In genomic region chr19:42217522-42218442, GRCh38 we compare ENCODE assay signal across 8 cellular contexts. TPM values are rescaled to one million over a fixed set of nuclear protein-coding genes. Genes with fewer than 3 reads are reported as not detected.
DNase-seq lines count a peak whose midpoint lies in the region; ATAC-seq and TF ChIP-seq lines count a peak whose summit lies in the region.

DEDD2 (minus strand) TSS chr19:42217677; CDS start chr19:42217007, 670 bp downstream.

- no peaks in the 10 kb centered on the region for H3K27me3 Mint-ChIP-seq in naive B cell
- H3K27me3 Mint-ChIP-seq in stimulated activated memory B cell treated with anti-CD40 and anti-IgM and Interleukin-4, amounts not matched to agents 10 μg/mL and 1 μg/mL and 100 μg/mL, for 72 hours = no peaks in the 10 kb centered on the region

- no peaks in the 10 kb centered on the region for H3K9me2 ChIP-seq in Karpas-422 (replicated peaks; ENCODE audit: insufficient read depth, low read length)

- H3K36me3 ChIP-seq in Karpas-422 (ENCODE audit: insufficient read depth, low read length) (no peaks in the 10 kb centered on the region; the same call in 1 of the 2 replicates), esophagus squamous epithelium (peaks cover 0 to 30% (median 7%) of the 10 kb centered on the region in 3 donors)

- peaks cover 64 to 77% (median 67%) of the 10 kb centered on the region in 3 donors for H3K4me1 Mint-ChIP-seq in naive B cell
- H3K4me1 Mint-ChIP-seq in stimulated activated memory B cell treated with anti-CD40 and anti-IgM and Interleukin-4, amounts not matched to agents 10 μg/mL and 1 μg/mL and 100 μg/mL, for 72 hours = peaks cover 60% of the 10 kb centered on the region

- H3K27ac ChIP-seq in Karpas-422 (ENCODE audit: low read length) (peak within 1 kb of the TSS; percentile 59), esophagus squamous epithelium (peak within 1 kb of the TSS; percentile 89 to 99 (median 96))

- peaks cover 8% of the 10 kb centered on the region; the same call in 1 of the 2 replicates for H4K20me1 ChIP-seq in Karpas-422 (ENCODE audit: insufficient read depth, low read depth, low read length)

- WGBS in esophagus squamous epithelium, 2 donors = 16 to 20% methylated on average over 44 to 45 of the region's 56 CpGs

- peak in 1 of 6 experiments; percentile 61 for TF ChIP-seq CTCF in esophagus squamous epithelium (IDR thresholded peaks at IDR 0.05)

- peak within 1 kb of the TSS; percentile 99 to 100 (median 99) for H3K27ac Mint-ChIP-seq in naive B cell
- H3K27ac Mint-ChIP-seq in stimulated activated memory B cell treated with anti-CD40 and anti-IgM and Interleukin-4, amounts not matched to agents 10 μg/mL and 1 μg/mL and 100 μg/mL, for 72 hours = peak within 1 kb of the TSS; percentile 91

- peak within 1 kb of the TSS; percentile 71 for H3K4me2 ChIP-seq in Karpas-422 (ENCODE audit: low read depth, low read length, poor library complexity, severe bottlenecking)

- H3K79me2 ChIP-seq in Karpas-422 (ENCODE audit: low read length) = peaks cover 80% of the 10 kb centered on the region

- H3K4me1 ChIP-seq in Karpas-422 (ENCODE audit: low read length) (peaks cover 36% of the 10 kb centered on the region), esophagus squamous epithelium (peaks cover 26 to 77% (median 46%) of the 10 kb centered on the region in 3 donors)

- peak; percentile 63 for ATAC-seq in GM21825 (IDR thresholded peaks at IDR 0.05; ENCODE audit: unreplicated experiment)
- peak; percentile 74 to 75 for ATAC-seq in naive B cell (ENCODE audit: low read depth in 2 of 2)
- ATAC-seq in stimulated activated memory B cell treated with anti-CD40 and anti-IgM and Interleukin-4, amounts not matched to agents 10 μg/mL and 1 μg/mL and 100 μg/mL, for 72 hours = peak; percentile 92

- peak within 1 kb of the TSS; percentile 87 to 99 (median 96) for H3K4me3 Mint-ChIP-seq in naive B cell
- H3K4me3 Mint-ChIP-seq in stimulated activated memory B cell treated with anti-CD40 and anti-IgM and Interleukin-4, amounts not matched to agents 10 μg/mL and 1 μg/mL and 100 μg/mL, for 72 hours = peak within 1 kb of the TSS; percentile 80

- intact Hi-C loops in esophagus squamous epithelium (cut with DNase I) = no loop called here

- peak within 1 kb of the TSS; percentile 73 for H2AFZ ChIP-seq in Karpas-422 (ENCODE audit: low read length)

- no peaks in the 10 kb centered on the region for H3K27me3 ChIP-seq in Karpas-422 (ENCODE audit: low read length)
- H3K27me3 ChIP-seq in esophagus squamous epithelium = no peaks in the 10 kb centered on the region

- H3K9ac ChIP-seq in Karpas-422 (ENCODE audit: low read length) = peak within 1 kb of the TSS; percentile 91

- peaks cover 6 to 16% of the 10 kb centered on the region in 2 donors for H3K36me3 Mint-ChIP-seq in naive B cell
- H3K36me3 Mint-ChIP-seq in stimulated activated memory B cell treated with anti-CD40 and anti-IgM and Interleukin-4, amounts not matched to agents 10 μg/mL and 1 μg/mL and 100 μg/mL, for 72 hours = peaks cover 17% of the 10 kb centered on the region

- peak within 1 kb of the TSS; percentile 90 for H3K4me3 ChIP-seq in Karpas-422 (ENCODE audit: low read length)
- H3K4me3 ChIP-seq in esophagus squamous epithelium = peak within 1 kb of the TSS; percentile 64 to 93 (median 88)

- no peaks in the 10 kb centered on the region for H3K9me3 Mint-ChIP-seq in naive B cell
- no peaks in the 10 kb centered on the region for H3K9me3 Mint-ChIP-seq in stimulated activated memory B cell treated with anti-CD40 and anti-IgM and Interleukin-4, amounts not matched to agents 10 μg/mL and 1 μg/mL and 100 μg/mL, for 72 hours

- DNase-seq in DMS53 treated with DMSO at 0.1 percent for 48 hours (lab: John Stamatoyannopoulos, UW; ENCODE audit: unreplicated experiment) (peak; percentile 96), Karpas-422 (peak; percentile 99), RKO (ENCODE audit: low spot score) (peak; percentile 99), activated T-helper 1 cell treated with Interleukin-2 at 50 U/mL for 16 hours (ENCODE audit: low read depth) (peak; percentile 100), esophagus squamous epithelium (lab: John Stamatoyannopoulos, UW) (peak; percentile 83), naive B cell (peak; percentile 100)

- no peaks in the 10 kb centered on the region for H3K9me3 ChIP-seq in Karpas-422 (ENCODE audit: low read length)
- no peaks in the 10 kb centered on the region for H3K9me3 ChIP-seq in esophagus squamous epithelium

- TF ChIP-seq POLR2A in esophagus squamous epithelium (IDR thresholded peaks at IDR 0.05) = peak in 3 of 4 donors; percentile 77 to 96 (median 94)

RNA-seq across cellular contexts. Expression of gene DEDD2, which starts in this region (rescaled TPM):
- total RNA-seq in Karpas-422 (2014; rRNA removed; shearing (Covaris generic); ENCODE audit: low replicate concordance) = 16.3 and 42.7 TPM in 2 replicates
- 10 to 100 TPM; 23.2 to 30.2 (median 27.8) TPM for total RNA-seq in esophagus squamous epithelium
- 100 to 1,000 TPM; 127 to 150 (median 140) TPM for polyA plus RNA-seq in naive B cell (ENCODE audit: low read depth in 6 of 6)

Comparison
In these comparisons a context has a peak if more than half of its experiments do, and no peak if none do; other contexts are left out.
1. Peak in every context shown above with its lines: DNase-seq, ATAC-seq, H3K4me3 ChIP-seq and H3K27ac ChIP-seq.